8 cellular contexts compared by ENCODE assay signal in the genomic region with DNA sequence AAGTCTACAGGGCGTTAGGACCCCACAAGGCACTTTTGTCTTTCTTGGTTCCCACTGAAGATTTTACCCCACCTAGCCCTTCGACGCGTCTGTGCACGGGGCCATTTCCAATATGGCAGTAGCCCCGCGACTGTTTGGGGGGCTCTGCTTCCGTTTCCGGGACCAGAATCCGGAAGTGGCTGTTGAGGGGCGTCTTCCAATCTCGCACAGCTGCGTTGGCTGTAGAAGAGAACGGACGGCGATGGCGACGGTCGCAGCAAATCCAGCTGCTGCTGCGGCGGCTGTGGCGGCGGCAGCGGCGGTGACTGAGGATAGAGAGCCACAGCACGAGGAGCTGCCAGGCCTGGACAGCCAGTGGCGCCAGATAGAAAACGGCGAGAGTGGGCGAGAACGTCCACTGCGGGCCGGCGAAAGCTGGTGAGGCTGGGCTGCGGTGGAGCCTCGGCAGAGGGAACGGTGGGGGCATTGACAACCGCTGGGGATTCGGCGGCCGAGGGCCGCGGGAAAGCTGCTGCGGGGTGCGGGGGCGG. TPM values are rescaled to one million over a fixed set of nuclear protein-coding genes. Genes with fewer than 3 reads are reported as not detected.
A peak's percentile ranks its signal among the peaks of the same experiment; 100 is the strongest.
DNase-seq lines count a peak whose midpoint lies in the region; ATAC-seq and TF ChIP-seq lines count a peak whose summit lies in the region.

TSS of gene USP11 (plus strand) at position 207 of the 530 bp plus-strand sequence. CDS start at position 242, 35 bp downstream.

- H3K36me3 ChIP-seq in DOHH2 (ENCODE audit: control insufficient read depth, low read length): peaks cover 13% of the 10 kb centered on the region
- peaks cover 1% of the 10 kb centered on the region for H3K36me3 ChIP-seq in kidney epithelial cell (ENCODE audit: control insufficient read depth, insufficient read depth, low read length)

- no peaks in the 10 kb centered on the region for H3K27me3 Mint-ChIP-seq in chondrocyte (ENCODE audit: low read depth)

- TF ChIP-seq CTCF in DOHH2 (IDR thresholded peaks at IDR 0.05; ENCODE audit: low read depth, low read length, poor library complexity, severe bottlenecking): no peak
- TF ChIP-seq CTCF in chondrocyte (IDR thresholded peaks at IDR 0.05): no peak
- no peak for TF ChIP-seq CTCF in kidney epithelial cell (IDR thresholded peaks at IDR 0.05; ENCODE audit: insufficient read depth, low read length, poor library complexity, severe bottlenecking)

- peaks cover 46% of the 10 kb centered on the region for H3K4me1 Mint-ChIP-seq in chondrocyte (ENCODE audit: low read depth)

- H3K4me3 ChIP-seq in DOHH2 (ENCODE audit: low read length) (peak within 1 kb of the TSS; percentile 87), kidney epithelial cell (ENCODE audit: low read depth, low read length) (peak within 1 kb of the TSS; percentile 51)

- peaks cover 15% of the 10 kb centered on the region for H3K4me1 ChIP-seq in DOHH2 (ENCODE audit: control insufficient read depth, low read length)

- DNase-seq in NCI-H1092 (lab: John Stamatoyannopoulos, UW) (peak; percentile 69), UCSD-AML1 (lab: John Stamatoyannopoulos, UW; ENCODE audit: unreplicated experiment) (peak; percentile 51), chondrocyte (ENCODE audit: low spot score) (no peak), kidney epithelial cell (ENCODE audit: low read depth) (no peak)
- DNase-seq in stimulated activated CD4-positive, alpha-beta T cell treated with anti-CD3 and anti-CD28 coated beads, Interleukin-1b, Interleukin-23, amount 100 ng/mL, for 48 hours: peak; percentile 19

- no peaks in the 10 kb centered on the region for H3K9me2 ChIP-seq in DOHH2 (replicated peaks; ENCODE audit: control insufficient read depth, low read length)

- H3K27me3 ChIP-seq in DOHH2 (ENCODE audit: control insufficient read depth, low read length) (no peaks in the 10 kb centered on the region), kidney epithelial cell (ENCODE audit: control insufficient read depth, insufficient read depth, low read length) (peaks cover 2% of the 10 kb centered on the region)

- peak within 1 kb of the TSS; percentile 92 for H3K4me3 Mint-ChIP-seq in chondrocyte (ENCODE audit: unreplicated experiment)

- no peaks in the 10 kb centered on the region for H3K9me3 ChIP-seq in DOHH2 (ENCODE audit: control insufficient read depth, insufficient read depth, low read length)

- peak within 1 kb of the TSS; percentile 78 for H3K4me2 ChIP-seq in DOHH2 (ENCODE audit: low read length)

- ATAC-seq in GM21619 (IDR thresholded peaks at IDR 0.05; ENCODE audit: unreplicated experiment) (peak; percentile 22), HG03196 (IDR thresholded peaks at IDR 0.05; ENCODE audit: unreplicated experiment) (no peak)

- H3F3A ChIP-seq in DOHH2 (ENCODE audit: control insufficient read depth, insufficient read depth): 0 out of 2 replicates have a peak, but pooled peaks cover 3% of the 10 kb centered on the region

- H3K36me3 Mint-ChIP-seq in chondrocyte (ENCODE audit: low read depth): peaks cover 13% of the 10 kb centered on the region

- H3K79me2 ChIP-seq in DOHH2 (ENCODE audit: control insufficient read depth, low read length): peaks cover 43% of the 10 kb centered on the region

- H3K27ac Mint-ChIP-seq in chondrocyte (ENCODE audit: unreplicated experiment): peak within 1 kb of the TSS; percentile 100

- peak within 1 kb of the TSS; percentile 81 for H3K27ac ChIP-seq in DOHH2 (ENCODE audit: low read depth, low read length)

- no peaks in the 10 kb centered on the region for H4K20me1 ChIP-seq in DOHH2 (ENCODE audit: control insufficient read depth, insufficient read depth, low read depth, low read length)

- H3K9me3 Mint-ChIP-seq in chondrocyte (ENCODE audit: low read depth): no peaks in the 10 kb centered on the region

RNA-seq across cellular contexts. Expression of gene USP11, which starts in this region (rescaled TPM):
- total RNA-seq in chondrocyte: 151 to 189 TPM (median 157 TPM) in 3 replicates
- total RNA-seq in kidney epithelial cell: 49.1 and 57.9 TPM in 2 replicates

Comparison
In these comparisons a context has a peak if more than half of its experiments do, and no peak if none do; other contexts are left out.
1. DNase-seq: peak in NCI-H1092 (single experiment), UCSD-AML1 (single experiment) and stimulated activated CD4-positive, alpha-beta T cell treated with anti-CD3 and anti-CD28 coated beads, Interleukin-1b, Interleukin-23, amount 100 ng/mL, for 48 hours (single experiment); none in chondrocyte (single experiment) and kidney epithelial cell (single experiment).